In the genomic region with DNA sequence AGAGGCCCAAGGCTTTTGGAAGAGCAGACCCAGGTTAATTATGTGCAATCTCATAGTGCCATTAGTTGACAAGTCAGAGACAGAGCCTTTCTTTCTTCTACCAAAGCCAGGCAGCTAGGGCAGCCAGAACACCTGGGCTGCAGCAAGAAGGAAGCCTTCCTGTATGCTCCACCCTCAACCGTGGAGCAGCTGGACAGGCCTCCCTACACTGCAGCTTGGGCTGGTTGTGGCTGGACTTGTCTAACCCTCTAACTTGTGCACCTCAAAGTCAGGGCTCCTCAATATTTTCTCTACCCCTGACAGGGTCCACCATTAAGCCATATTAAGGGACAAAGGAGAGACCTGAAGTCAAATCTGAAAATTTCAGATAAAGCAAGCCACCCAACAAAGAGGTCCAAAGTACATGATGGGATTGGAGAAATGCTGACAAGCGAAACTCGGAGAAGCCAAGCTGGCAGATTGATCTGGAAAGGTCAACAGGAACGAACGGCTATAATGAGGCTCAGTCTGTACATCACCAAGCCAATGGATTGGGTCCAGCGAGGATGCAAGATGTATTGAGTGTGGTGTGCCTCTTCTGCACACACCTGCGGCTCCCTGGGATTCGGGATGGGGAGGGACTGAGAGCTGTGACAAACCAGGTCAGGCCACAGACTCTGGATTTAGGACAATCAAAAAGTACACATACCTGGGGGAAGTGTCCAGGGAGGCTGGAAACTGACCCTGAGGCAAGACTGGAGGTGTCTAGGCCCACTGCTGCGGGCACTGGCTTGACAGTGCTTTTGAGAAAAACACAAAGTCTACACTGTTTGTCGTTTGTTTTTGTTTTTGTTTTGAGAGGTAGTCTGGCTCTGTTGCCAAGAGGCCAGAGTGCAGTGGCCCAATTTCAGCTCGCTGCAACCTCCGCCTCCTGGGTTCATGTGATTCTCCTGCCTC, we compare ENCODE assay signal across 28 cellular contexts. TPM values are rescaled to one million over a fixed set of nuclear protein-coding genes. Genes with fewer than 3 reads are reported as not detected.
DNase-seq lines count a peak whose midpoint lies in the region; ATAC-seq, FAIRE-seq and TF ChIP-seq lines count a peak whose summit lies in the region.
"Had no signal": no experiment of that assay in that cellular context is flagged by ENCODE, and none has a peak within 500 bp of the region (broad histone marks: within the 10 kb centered on the region; RNA-seq: fewer than 3 reads in every experiment).

No MANE protein-coding gene starts in this region.

- H3K9me3 Mint-ChIP-seq in type B pancreatic cell: no peaks in the 10 kb centered on the region

- peak; percentile 91 for FAIRE-seq in bronchial epithelial cell (lab: Jason Lieb, UNC)
- FAIRE-seq: GM18507, H54 had no signal

- H3K4me3 ChIP-seq in bronchial epithelial cell (ENCODE audit: low read depth, low read length) (no peak overlapping the region), right lobe of liver (no peak overlapping the region)
- H3K4me3 ChIP-seq: SJCRH30 had no signal

- H3K9me3 ChIP-seq in right lobe of liver: no peaks in the 10 kb centered on the region
- H3K9me3 ChIP-seq: BE2C, SJCRH30 had no signal

- WGBS in right lobe of liver (ENCODE audit: insufficient coverage, low coverage, low lambda C conversion rate, missing lambda C conversion rate): 22% methylated on average over 5 of the region's 12 CpGs

- H3K4me3 Mint-ChIP-seq in type B pancreatic cell: no peak overlapping the region

- intact Hi-C loops in right lobe of liver (cut with DNase I): no loop called here

- no peaks in the 10 kb centered on the region for H3K36me3 Mint-ChIP-seq in type B pancreatic cell

- no peaks in the 10 kb centered on the region for H3K36me3 ChIP-seq in bronchial epithelial cell (ENCODE audit: control insufficient read depth, insufficient read depth, low read length)
- no peaks in the 10 kb centered on the region for H3K36me3 ChIP-seq in right lobe of liver
- H3K36me3 ChIP-seq: BE2C, SJCRH30 had no signal

- peaks cover 10% of the 10 kb centered on the region for H3K27me3 Mint-ChIP-seq in type B pancreatic cell

- H3K4me1 Mint-ChIP-seq in type B pancreatic cell (ENCODE audit: unreplicated experiment): no peaks in the 10 kb centered on the region

- peak; percentile 55 to 80 (median 72) for ATAC-seq in right lobe of liver
- ATAC-seq: PC-3, Right ventricle myocardium inferior had no signal

- TF ChIP-seq POLR2A in right lobe of liver (IDR thresholded peaks at IDR 0.05): no peak

- peak overlapping the region; percentile 53 for H3K27ac Mint-ChIP-seq in type B pancreatic cell

- peaks cover 0 to 61% (median 19%) of the 10 kb centered on the region in 4 donors for H3K4me1 ChIP-seq in right lobe of liver
- H3K4me1 ChIP-seq: BE2C, SJCRH30 had no signal

- DNase-seq in DMS53 (lab: John Stamatoyannopoulos, UW): peak; percentile 20
- no peak for DNase-seq in DMS53 treated with DMSO at 0.1 percent for 48 hours (lab: John Stamatoyannopoulos, UW; ENCODE audit: unreplicated experiment)
- DNase-seq in bronchial epithelial cell (ENCODE audit: low read depth): no peak
- DNase-seq in right lobe of liver: peak; percentile 70 to 95 (median 92)
- DNase-seq in type B pancreatic cell (ENCODE audit: extremely low spot score, unreplicated experiment): no peak
- DNase-seq in amygdala (lab: John Stamatoyannopoulos, UW): no peak
- DNase-seq in stimulated activated CD4-positive, alpha-beta T cell treated with anti-CD3 and anti-CD28 coated beads, Interleukin-15, amount 100 ng/mL, for 24 hours: no peak
- DNase-seq: ACHN; BE2C; Calu3; Kasumi-1; NCI-H1092 treated with DMSO at 0.1 percent for 48 hours; NCI-H1436; NCI-H187 treated with DMSO at 0.1 percent for 48 hours; NCI-H2171 treated with DMSO at 0.1 percent for 48 hours; NCI-H345; NCI-H526; NCI-H82; NK-92 treated with Interleukin-12 subunit alpha and Interleukin-12 subunit beta, amount 100 ng/mL, for 24 hours; PC-3; SJCRH30 had no signal

- no peaks in the 10 kb centered on the region for H3K27me3 ChIP-seq in bronchial epithelial cell (ENCODE audit: control insufficient read depth, insufficient read depth, low read length)
- H3K27me3 ChIP-seq in right lobe of liver: no peaks in the 10 kb centered on the region
- H3K27me3 ChIP-seq: BE2C had no signal

- H3K27ac ChIP-seq in right lobe of liver: peak overlapping the region; percentile 70 to 89 (median 86)
- H3K27ac ChIP-seq: 22Rv1, SJCRH30 had no signal

- no peak for TF ChIP-seq CTCF in bronchial epithelial cell (IDR thresholded peaks at IDR 0.05; ENCODE audit: insufficient read depth, low read length, severe bottlenecking)
- TF ChIP-seq CTCF in right lobe of liver (IDR thresholded peaks at IDR 0.05): no peak
- TF ChIP-seq CTCF in type B pancreatic cell (conservative IDR thresholded peaks at IDR 0.05): no peak

RNA-seq across cellular contexts. Expression of gene SLC43A3, which starts 11.7 kb away (rescaled TPM):
- total RNA-seq in bronchial epithelial cell (1.8 and 3.2 TPM in 2 replicates), right lobe of liver (100 to 1,000 TPM; 109 to 259 (median 185) TPM), type B pancreatic cell (ENCODE audit: low replicate concordance) (14.0 and 20.4 TPM in 2 replicates)
- total RNA-seq: G401 had no signal

RNA-seq across cellular contexts. Expression of gene RTN4RL2, which starts 21.7 kb away (rescaled TPM):
- total RNA-seq in bronchial epithelial cell (not detected in 2 replicates), right lobe of liver (10 to 100 TPM; 12.5 to 54.4 (median 18.6) TPM), type B pancreatic cell (ENCODE audit: low replicate concordance) (8.6 and 10.4 TPM in 2 replicates)
- total RNA-seq: G401 had no signal

RNA-seq across cellular contexts. Expression of gene PRG2, which starts 48.2 kb away (rescaled TPM):
- total RNA-seq in bronchial epithelial cell (under 0.01 TPM in 1 of 2 replicates, not detected in the other), right lobe of liver (1 to 10 TPM in 1 of 6 experiments, under 1 TPM in 3, not detected in 2; 0.39 to 1.2 (median 0.86) TPM), type B pancreatic cell (ENCODE audit: low replicate concordance) (not detected in 2 replicates)
- total RNA-seq: Calu3, Daoy, G401, PC-3, Right ventricle myocardium inferior, SJCRH30 had no signal

RNA-seq across cellular contexts. Expression of gene PRG3, which starts 57.7 kb away (rescaled TPM):
- total RNA-seq in bronchial epithelial cell (not detected in 2 replicates), right lobe of liver (not detected), type B pancreatic cell (ENCODE audit: low replicate concordance) (not detected in 2 replicates)
- total RNA-seq: Calu3, Daoy, G401, M059J, PC-3, Right ventricle myocardium inferior, SJCRH30 had no signal

Comparison
In these comparisons a context has a peak if more than half of its experiments do, and no peak if none do; other contexts are left out.
1. DNase-seq: peak in DMS53 (single experiment) and right lobe of liver (3 of 3); none in DMS53 treated with DMSO at 0.1 percent for 48 hours (single experiment), bronchial epithelial cell (single experiment), type B pancreatic cell (single experiment), amygdala (0 of 56) and stimulated activated CD4-positive, alpha-beta T cell treated with anti-CD3 and anti-CD28 coated beads, Interleukin-15, amount 100 ng/mL, for 24 hours (single experiment).